In the genomic region with DNA sequence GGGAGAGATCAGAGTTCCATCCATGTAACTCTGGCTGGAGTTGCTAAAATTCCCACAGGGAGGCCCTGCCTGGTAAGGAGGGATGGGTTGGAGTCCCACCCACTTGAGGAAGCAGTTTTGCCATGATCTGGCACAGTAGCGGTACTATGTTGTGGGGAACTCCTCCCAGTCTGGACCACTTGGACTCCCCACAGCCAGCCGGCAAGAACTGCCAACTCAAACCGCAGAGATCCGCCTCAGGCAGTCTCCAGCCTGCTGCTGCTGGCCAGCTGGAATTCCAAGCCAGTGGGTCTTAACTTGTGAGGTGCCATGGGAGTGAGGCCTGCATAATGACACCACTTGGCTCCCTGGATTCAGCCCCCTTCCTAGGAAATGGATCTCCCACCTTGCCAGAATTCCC, we compare ENCODE assay signal across 9 cellular contexts.
"Had no signal": no experiment of that assay in that cellular context is flagged by ENCODE, and none has a peak within 500 bp of the region (broad histone marks: within the 10 kb centered on the region; RNA-seq: fewer than 3 reads in every experiment).

No MANE protein-coding gene starts in this region.

- DNase-seq: activated CD4-positive, alpha-beta memory T cell treated with anti-CD3 and anti-CD28 coated beads for 36 hours; activated CD4-positive, alpha-beta T cell treated with anti-CD3 and anti-CD28 coated beads for 36 hours; activated CD8-positive, alpha-beta memory T cell treated with anti-CD3 and anti-CD28 coated beads, Interleukin-2, amount 10 ng/mL, durations not matched to agents 7 days and 5 days; activated naive CD4-positive, alpha-beta T cell treated with anti-CD3 and anti-CD28 coated beads, Interleukin-2, amount 10 ng/mL, durations not matched to agents 7 days and 5 days; activated T-cell treated with anti-CD3 and anti-CD28 coated beads, Interleukin-2, amount 50 U/mL, for 1 hour; foreskin keratinocyte; T-helper 17 cell; thyroid gland had no signal

- ATAC-seq: activated CD4-positive, alpha-beta T cell treated with anti-CD3 and anti-CD28 coated beads for 36 hours; activated CD8-positive, alpha-beta memory T cell treated with anti-CD3 and anti-CD28 coated beads, Interleukin-2, amount 10 ng/mL, durations not matched to agents 7 days and 5 days; foreskin keratinocyte; stimulated activated effector memory CD8-positive, alpha-beta T cell treated with anti-CD3 and anti-CD28 coated beads, Interleukin-12 subunit alpha, Interleukin-12 subunit beta, amount 100 ng/mL, for 72 hours; T-helper 17 cell had no signal
